Comparison of ENCODE assay signal across 7 cellular contexts in genomic region chr4:165238041-165238640, GRCh38. TPM values are rescaled to one million over a fixed set of nuclear protein-coding genes. Genes with fewer than 3 reads are reported as not detected.
DNase-seq lines count a peak whose midpoint lies in the region; ATAC-seq and TF ChIP-seq lines count a peak whose summit lies in the region.
"Not testable (repeated sequence)": the region's sequence is repeated elsewhere in the genome, so short reads cannot be mapped to it uniquely, and the experiment has no call there.

No MANE protein-coding gene starts in this region.

- TF ChIP-seq CTCF in esophagus squamous epithelium (IDR thresholded peaks at IDR 0.05), result not testable (repeated sequence)

- intact Hi-C loops in esophagus squamous epithelium (cut with DNase I), result not testable (repeated sequence)

- 36 to 60% methylated on average over 3 to 4 of the region's 5 CpGs for WGBS in esophagus squamous epithelium, 2 donors

- ATAC-seq in GM18508 (IDR thresholded peaks at IDR 0.05; ENCODE audit: insufficient read depth, unreplicated experiment) (peak; percentile 66), GM19467 (IDR thresholded peaks at IDR 0.05; ENCODE audit: unreplicated experiment) (peak; percentile 61), HG02759 (IDR thresholded peaks at IDR 0.05; ENCODE audit: unreplicated experiment) (peak; percentile 66), HG03439 (IDR thresholded peaks at IDR 0.05; ENCODE audit: unreplicated experiment) (peak; percentile 75)

- H3K27me3 ChIP-seq in esophagus squamous epithelium, result not testable (repeated sequence)

- not testable (repeated sequence) for TF ChIP-seq POLR2A in esophagus squamous epithelium (IDR thresholded peaks at IDR 0.05)

- H3K4me3 ChIP-seq in esophagus squamous epithelium, result not testable (repeated sequence)

- not testable (repeated sequence) for H3K9me3 ChIP-seq in esophagus squamous epithelium

- peak; percentile 46 to 65 for DNase-seq in NCI-H1930 (lab: John Stamatoyannopoulos, UW)
- DNase-seq in SHP77 treated with DMSO at 0.1 percent for 48 hours (lab: John Stamatoyannopoulos, UW), result peak; percentile 73
- DNase-seq in esophagus squamous epithelium (lab: John Stamatoyannopoulos, UW), result not testable (repeated sequence)

- H3K36me3 ChIP-seq in esophagus squamous epithelium, result not testable (repeated sequence)

- H3K27ac ChIP-seq in esophagus squamous epithelium, result peak overlapping the region; percentile 11 to 76 (median 52)

- H3K4me1 ChIP-seq in esophagus squamous epithelium, result peaks cover 0 to 50% (median 0%) of the 10 kb centered on the region in 3 donors

RNA-seq across cellular contexts. Expression of gene KLHL2, which starts 30.8 kb away (rescaled TPM):
- 10 to 100 TPM; 25.6 to 44.3 (median 30.8) TPM for total RNA-seq in esophagus squamous epithelium
